8 cellular contexts compared by ENCODE assay signal in the genomic region with DNA sequence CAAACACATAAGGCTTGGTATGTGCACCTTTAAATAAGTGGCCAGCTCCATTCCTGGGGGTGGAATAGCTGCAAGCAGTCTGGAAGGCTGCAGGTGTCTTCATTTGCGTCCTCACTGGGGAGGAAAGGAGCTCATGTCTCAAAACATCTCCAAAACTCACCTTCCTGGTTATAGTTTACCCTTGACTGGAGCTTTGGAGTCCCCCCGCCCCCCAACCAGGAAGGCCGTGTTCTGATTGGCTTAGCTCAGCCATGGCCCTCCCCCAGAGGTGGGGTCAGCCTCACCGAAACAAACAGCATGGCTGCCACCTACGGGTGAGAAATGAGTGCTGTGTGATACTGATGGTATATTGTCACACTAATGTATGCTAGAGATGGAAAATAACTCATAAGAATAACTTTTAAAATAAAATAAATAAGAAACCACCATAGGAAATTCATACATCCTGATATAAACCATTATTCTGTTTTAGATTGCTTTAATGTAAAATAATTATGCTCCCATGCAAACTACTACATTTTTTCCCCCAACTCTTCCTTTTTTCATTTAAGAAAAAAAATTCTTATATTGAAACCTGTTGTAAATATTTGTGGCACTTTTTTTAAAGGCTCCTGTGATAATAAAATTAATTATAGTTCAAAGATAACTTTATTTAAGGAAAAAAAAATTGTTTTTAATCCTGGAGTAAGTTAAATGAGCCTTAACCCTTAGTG.
DNase-seq lines count a peak whose midpoint lies in the region; ATAC-seq and TF ChIP-seq lines count a peak whose summit lies in the region.

No MANE protein-coding gene starts in this region.

- WGBS in stomach, 5 donors: 49 to 64% (median 55%) methylated on average over 5 of the region's 5 CpGs

- TF ChIP-seq POLR2A in stomach (IDR thresholded peaks at IDR 0.05): no peak
- no peak for TF ChIP-seq POLR2A in vagina (IDR thresholded peaks at IDR 0.05)

- H3K4me1 ChIP-seq in stomach: no peaks in the 10 kb centered on the region
- H3K4me1 ChIP-seq in vagina: no peaks in the 10 kb centered on the region

- intact Hi-C loops in stomach (cut with DNase I; ENCODE audit: low total_unique reads): no loop called here
- intact Hi-C loops in vagina (cut with DNase I): no loop called here

- DNase-seq in Daoy (ENCODE audit: low read depth): peak; percentile 84
- DNase-seq in NCI-H524 treated with DMSO at 0.1 percent for 48 hours (lab: John Stamatoyannopoulos, UW): peak; percentile 8
- peak; percentile 66 for DNase-seq in activated effector memory CD4-positive, alpha-beta T cell treated with anti-CD3 and anti-CD28 coated beads, Interleukin-2, amount 50 U/mL, for 16 hours
- DNase-seq in islet precursor cell: peak; percentile 88
- DNase-seq in stomach: peak; percentile 77
- no peak for DNase-seq in vagina (ENCODE audit: extremely low spot score in 2 of 2)

- H3K27ac ChIP-seq in stomach: no peak overlapping the region
- H3K27ac ChIP-seq in vagina: no peak overlapping the region

- H3K9me3 ChIP-seq in stomach (no peaks in the 10 kb centered on the region), vagina (no peaks in the 10 kb centered on the region)

- TF ChIP-seq EP300 in stomach (IDR thresholded peaks at IDR 0.05): no peak

- H3K36me3 ChIP-seq in stomach (no peaks in the 10 kb centered on the region), vagina (no peaks in the 10 kb centered on the region)

- H3K27me3 ChIP-seq in stomach: no peaks in the 10 kb centered on the region
- H3K27me3 ChIP-seq in vagina: no peaks in the 10 kb centered on the region

- TF ChIP-seq CTCF in stomach (IDR thresholded peaks at IDR 0.05) (peak in 3 of 7 experiments; percentile 21 to 32 (median 26)), vagina (IDR thresholded peaks at IDR 0.05) (no peak)

- peak; percentile 86 for ATAC-seq in GM19328 (IDR thresholded peaks at IDR 0.05; ENCODE audit: unreplicated experiment)
- peak; percentile 87 for ATAC-seq in HG03196 (IDR thresholded peaks at IDR 0.05; ENCODE audit: unreplicated experiment)

- H3K4me3 ChIP-seq in stomach (no peak overlapping the region), vagina (no peak overlapping the region)

Comparison
In these comparisons a context has a peak if more than half of its experiments do, and no peak if none do; other contexts are left out.
1. DNase-seq: peak in Daoy (single experiment), NCI-H524 treated with DMSO at 0.1 percent for 48 hours (single experiment), activated effector memory CD4-positive, alpha-beta T cell treated with anti-CD3 and anti-CD28 coated beads, Interleukin-2, amount 50 U/mL, for 16 hours (single experiment), islet precursor cell (single experiment) and stomach (single experiment); none in vagina (0 of 2).